1 cellular context compared by ENCODE assay signal in the genomic region with DNA sequence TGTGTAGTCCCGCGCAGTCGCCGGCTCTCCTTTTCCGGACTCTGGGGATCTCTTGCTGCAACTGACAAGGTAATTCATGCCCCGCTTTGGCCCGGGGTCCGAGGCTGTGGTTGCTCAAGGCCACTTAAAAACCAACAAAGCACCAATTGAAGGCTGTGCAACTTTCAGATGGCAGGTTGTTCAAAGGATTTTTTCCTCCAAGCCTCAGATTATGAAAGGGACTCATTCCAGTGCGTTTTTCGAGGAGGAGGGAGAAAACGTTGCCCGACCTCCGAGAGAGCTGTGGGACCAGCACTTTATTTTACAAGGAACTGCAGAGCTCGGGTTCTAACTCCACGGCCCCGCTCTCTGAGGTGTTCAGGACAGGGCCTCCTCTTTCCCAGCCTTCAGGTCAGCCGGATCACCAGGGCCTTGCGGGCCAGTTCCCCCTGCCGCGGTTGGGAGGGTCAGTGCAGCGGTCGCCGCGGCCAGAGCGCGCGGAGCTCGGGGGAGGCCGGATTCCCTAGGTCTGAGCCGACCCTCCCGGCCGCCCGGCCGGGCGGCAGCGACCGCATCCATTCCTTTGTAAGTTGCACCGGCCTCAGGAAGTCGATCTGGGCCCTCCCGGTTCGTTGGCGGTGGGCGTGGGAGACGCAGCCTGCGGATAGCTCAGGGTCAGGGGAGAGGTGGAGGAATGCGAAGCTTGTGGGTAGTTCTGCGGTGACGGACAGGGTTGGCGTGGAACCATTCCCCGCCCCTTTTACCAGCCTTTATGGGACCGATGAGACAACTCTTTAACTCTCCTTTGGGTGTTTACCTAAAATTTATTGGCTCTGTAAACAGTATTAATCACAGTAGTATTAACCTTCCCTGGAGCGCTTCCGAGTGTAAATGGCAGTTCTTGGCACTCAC.
TF ChIP-seq lines count a peak whose summit lies in the region.

No MANE protein-coding gene starts in this region.

TF ChIP-seq in HepG2, 621 proteins besides CTCF, POLR2A, EP300 and RAD21 (continued from another document and continues in another):
- TF ChIP-seq, protein P1, sequence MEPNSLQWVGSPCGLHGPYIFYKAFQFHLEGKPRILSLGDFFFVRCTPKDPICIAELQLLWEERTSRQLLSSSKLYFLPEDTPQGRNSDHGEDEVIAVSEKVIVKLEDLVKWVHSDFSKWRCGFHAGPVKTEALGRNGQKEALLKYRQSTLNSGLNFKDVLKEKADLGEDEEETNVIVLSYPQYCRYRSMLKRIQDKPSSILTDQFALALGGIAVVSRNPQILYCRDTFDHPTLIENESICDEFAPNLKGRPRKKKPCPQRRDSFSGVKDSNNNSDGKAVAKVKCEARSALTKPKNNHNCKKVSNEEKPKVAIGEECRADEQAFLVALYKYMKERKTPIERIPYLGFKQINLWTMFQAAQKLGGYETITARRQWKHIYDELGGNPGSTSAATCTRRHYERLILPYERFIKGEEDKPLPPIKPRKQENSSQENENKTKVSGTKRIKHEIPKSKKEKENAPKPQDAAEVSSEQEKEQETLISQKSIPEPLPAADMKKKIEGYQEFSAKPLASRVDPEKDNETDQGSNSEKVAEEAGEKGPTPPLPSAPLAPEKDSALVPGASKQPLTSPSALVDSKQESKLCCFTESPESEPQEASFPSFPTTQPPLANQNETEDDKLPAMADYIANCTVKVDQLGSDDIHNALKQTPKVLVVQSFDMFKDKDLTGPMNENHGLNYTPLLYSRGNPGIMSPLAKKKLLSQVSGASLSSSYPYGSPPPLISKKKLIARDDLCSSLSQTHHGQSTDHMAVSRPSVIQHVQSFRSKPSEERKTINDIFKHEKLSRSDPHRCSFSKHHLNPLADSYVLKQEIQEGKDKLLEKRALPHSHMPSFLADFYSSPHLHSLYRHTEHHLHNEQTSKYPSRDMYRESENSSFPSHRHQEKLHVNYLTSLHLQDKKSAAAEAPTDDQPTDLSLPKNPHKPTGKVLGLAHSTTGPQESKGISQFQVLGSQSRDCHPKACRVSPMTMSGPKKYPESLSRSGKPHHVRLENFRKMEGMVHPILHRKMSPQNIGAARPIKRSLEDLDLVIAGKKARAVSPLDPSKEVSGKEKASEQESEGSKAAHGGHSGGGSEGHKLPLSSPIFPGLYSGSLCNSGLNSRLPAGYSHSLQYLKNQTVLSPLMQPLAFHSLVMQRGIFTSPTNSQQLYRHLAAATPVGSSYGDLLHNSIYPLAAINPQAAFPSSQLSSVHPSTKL (CRISPR knock-in tag; IDR thresholded peaks at IDR 0.05) = peak; percentile 74
- TF ChIP-seq MBNL3 (CRISPR knock-in tag; conservative IDR thresholded peaks at IDR 0.05) (no peak), ZNF207 (IDR thresholded peaks at IDR 0.05; ENCODE audit: borderline replicate concordance) (no peak), SMARCC2 (IDR thresholded peaks at IDR 0.05) (no peak), MEIS2 (CRISPR knock-in tag; IDR thresholded peaks at IDR 0.05) (peak; percentile 59; the same call in 1 of the 2 replicates), TOPORS (CRISPR knock-in tag; IDR thresholded peaks at IDR 0.05) (no peak), ZNF598 (CRISPR knock-in tag; IDR thresholded peaks at IDR 0.05; ENCODE audit: borderline replicate concordance) (0 out of 2 replicates have a peak, but pooled peaks have one; percentile 87), TARDBP (CRISPR knock-in tag; IDR thresholded peaks at IDR 0.05) (no peak), FOSL2 (CRISPR knock-in tag; IDR thresholded peaks at IDR 0.05) (peak; percentile 60), ZNF788 (CRISPR knock-in tag; IDR thresholded peaks at IDR 0.05; ENCODE audit: borderline replicate concordance) (no peak), CENPX (CRISPR knock-in tag; IDR thresholded peaks at IDR 0.05) (no peak), ZNF235 (CRISPR knock-in tag; IDR thresholded peaks at IDR 0.05; ENCODE audit: borderline replicate concordance) (no peak), ZBTB21 (CRISPR knock-in tag; IDR thresholded peaks at IDR 0.05) (no peak), LCORL (IDR thresholded peaks at IDR 0.05) (no peak), LCORL (CRISPR knock-in tag; IDR thresholded peaks at IDR 0.05) (no peak; the same call in 1 of the 2 replicates), HNRNPH1 (optimal IDR thresholded peaks at IDR 0.05; ENCODE audit: low read depth, low read length) (no peak), CHD2 (IDR thresholded peaks at IDR 0.05; ENCODE audit: low read depth, low read length) (no peak)
- TF ChIP-seq, protein P2, sequence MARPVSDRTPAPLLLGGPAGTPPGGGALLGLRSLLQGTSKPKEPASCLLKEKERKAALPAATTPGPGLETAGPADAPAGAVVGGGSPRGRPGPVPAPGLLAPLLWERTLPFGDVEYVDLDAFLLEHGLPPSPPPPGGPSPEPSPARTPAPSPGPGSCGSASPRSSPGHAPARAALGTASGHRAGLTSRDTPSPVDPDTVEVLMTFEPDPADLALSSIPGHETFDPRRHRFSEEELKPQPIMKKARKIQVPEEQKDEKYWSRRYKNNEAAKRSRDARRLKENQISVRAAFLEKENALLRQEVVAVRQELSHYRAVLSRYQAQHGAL (CRISPR knock-in tag; IDR thresholded peaks at IDR 0.05; ENCODE audit: not compliant biosample characterization) = no peak
- TF ChIP-seq, protein P3, sequence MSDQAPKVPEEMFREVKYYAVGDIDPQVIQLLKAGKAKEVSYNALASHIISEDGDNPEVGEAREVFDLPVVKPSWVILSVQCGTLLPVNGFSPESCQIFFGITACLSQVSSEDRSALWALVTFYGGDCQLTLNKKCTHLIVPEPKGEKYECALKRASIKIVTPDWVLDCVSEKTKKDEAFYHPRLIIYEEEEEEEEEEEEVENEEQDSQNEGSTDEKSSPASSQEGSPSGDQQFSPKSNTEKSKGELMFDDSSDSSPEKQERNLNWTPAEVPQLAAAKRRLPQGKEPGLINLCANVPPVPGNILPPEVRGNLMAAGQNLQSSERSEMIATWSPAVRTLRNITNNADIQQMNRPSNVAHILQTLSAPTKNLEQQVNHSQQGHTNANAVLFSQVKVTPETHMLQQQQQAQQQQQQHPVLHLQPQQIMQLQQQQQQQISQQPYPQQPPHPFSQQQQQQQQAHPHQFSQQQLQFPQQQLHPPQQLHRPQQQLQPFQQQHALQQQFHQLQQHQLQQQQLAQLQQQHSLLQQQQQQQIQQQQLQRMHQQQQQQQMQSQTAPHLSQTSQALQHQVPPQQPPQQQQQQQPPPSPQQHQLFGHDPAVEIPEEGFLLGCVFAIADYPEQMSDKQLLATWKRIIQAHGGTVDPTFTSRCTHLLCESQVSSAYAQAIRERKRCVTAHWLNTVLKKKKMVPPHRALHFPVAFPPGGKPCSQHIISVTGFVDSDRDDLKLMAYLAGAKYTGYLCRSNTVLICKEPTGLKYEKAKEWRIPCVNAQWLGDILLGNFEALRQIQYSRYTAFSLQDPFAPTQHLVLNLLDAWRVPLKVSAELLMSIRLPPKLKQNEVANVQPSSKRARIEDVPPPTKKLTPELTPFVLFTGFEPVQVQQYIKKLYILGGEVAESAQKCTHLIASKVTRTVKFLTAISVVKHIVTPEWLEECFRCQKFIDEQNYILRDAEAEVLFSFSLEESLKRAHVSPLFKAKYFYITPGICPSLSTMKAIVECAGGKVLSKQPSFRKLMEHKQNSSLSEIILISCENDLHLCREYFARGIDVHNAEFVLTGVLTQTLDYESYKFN (CRISPR knock-in tag; conservative IDR thresholded peaks at IDR 0.05) = peak; percentile 66
- TF ChIP-seq, protein P4, sequence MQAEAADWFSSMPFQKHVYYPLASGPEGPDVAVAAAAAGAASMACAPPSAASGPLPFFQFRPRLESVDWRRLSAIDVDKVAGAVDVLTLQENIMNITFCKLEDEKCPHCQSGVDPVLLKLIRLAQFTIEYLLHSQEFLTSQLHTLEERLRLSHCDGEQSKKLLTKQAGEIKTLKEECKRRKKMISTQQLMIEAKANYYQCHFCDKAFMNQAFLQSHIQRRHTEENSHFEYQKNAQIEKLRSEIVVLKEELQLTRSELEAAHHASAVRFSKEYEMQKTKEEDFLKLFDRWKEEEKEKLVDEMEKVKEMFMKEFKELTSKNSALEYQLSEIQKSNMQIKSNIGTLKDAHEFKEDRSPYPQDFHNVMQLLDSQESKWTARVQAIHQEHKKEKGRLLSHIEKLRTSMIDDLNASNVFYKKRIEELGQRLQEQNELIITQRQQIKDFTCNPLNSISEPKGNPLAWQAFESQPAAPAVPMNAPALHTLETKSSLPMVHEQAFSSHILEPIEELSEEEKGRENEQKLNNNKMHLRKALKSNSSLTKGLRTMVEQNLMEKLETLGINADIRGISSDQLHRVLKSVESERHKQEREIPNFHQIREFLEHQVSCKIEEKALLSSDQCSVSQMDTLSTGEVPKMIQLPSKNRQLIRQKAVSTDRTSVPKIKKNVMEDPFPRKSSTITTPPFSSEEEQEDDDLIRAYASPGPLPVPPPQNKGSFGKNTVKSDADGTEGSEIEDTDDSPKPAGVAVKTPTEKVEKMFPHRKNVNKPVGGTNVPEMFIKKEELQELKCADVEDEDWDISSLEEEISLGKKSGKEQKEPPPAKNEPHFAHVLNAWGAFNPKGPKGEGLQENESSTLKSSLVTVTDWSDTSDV (CRISPR knock-in tag; IDR thresholded peaks at IDR 0.05) = 0 out of 2 replicates have a peak, but pooled peaks have one; percentile 77
- TF ChIP-seq, protein P5, sequence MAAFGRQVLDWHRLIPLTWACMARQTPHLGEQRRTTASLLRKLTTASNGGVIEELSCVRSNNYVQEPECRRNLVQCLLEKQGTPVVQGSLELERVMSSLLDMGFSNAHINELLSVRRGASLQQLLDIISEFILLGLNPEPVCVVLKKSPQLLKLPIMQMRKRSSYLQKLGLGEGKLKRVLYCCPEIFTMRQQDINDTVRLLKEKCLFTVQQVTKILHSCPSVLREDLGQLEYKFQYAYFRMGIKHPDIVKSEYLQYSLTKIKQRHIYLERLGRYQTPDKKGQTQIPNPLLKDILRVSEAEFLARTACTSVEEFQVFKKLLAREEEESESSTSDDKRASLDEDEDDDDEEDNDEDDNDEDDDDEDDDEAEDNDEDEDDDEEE (CRISPR knock-in tag; IDR thresholded peaks at IDR 0.05) = no peak; the same call in 1 of the 2 replicates
- TF ChIP-seq, protein P6, sequence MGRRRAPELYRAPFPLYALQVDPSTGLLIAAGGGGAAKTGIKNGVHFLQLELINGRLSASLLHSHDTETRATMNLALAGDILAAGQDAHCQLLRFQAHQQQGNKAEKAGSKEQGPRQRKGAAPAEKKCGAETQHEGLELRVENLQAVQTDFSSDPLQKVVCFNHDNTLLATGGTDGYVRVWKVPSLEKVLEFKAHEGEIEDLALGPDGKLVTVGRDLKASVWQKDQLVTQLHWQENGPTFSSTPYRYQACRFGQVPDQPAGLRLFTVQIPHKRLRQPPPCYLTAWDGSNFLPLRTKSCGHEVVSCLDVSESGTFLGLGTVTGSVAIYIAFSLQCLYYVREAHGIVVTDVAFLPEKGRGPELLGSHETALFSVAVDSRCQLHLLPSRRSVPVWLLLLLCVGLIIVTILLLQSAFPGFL (CRISPR knock-in tag; IDR thresholded peaks at IDR 0.05) = no peak
- TF ChIP-seq, protein P7, sequence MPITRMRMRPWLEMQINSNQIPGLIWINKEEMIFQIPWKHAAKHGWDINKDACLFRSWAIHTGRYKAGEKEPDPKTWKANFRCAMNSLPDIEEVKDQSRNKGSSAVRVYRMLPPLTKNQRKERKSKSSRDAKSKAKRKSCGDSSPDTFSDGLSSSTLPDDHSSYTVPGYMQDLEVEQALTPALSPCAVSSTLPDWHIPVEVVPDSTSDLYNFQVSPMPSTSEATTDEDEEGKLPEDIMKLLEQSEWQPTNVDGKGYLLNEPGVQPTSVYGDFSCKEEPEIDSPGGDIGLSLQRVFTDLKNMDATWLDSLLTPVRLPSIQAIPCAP (CRISPR knock-in tag; IDR thresholded peaks at IDR 0.05; ENCODE audit: low read depth) = no peak
- TF ChIP-seq, protein P8, sequence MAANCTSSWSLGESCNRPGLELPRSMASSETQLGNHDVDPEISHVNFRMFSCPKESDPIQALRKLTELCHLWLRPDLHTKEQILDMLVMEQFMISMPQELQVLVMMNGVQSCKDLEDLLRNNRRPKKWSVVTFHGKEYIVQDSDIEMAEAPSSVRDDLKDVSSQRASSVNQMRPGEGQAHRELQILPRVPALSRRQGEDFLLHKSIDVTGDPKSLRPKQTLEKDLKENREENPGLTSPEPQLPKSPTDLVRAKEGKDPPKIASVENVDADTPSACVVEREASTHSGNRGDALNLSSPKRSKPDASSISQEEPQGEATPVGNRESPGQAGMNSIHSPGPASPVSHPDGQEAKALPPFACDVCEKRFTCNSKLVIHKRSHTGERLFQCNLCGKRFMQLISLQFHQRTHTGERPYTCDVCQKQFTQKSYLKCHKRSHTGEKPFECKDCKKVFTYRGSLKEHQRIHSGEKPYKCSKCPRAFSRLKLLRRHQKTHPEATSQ (CRISPR knock-in tag; IDR thresholded peaks at IDR 0.05; ENCODE audit: borderline replicate concordance) = no peak
- TF ChIP-seq, protein P9, sequence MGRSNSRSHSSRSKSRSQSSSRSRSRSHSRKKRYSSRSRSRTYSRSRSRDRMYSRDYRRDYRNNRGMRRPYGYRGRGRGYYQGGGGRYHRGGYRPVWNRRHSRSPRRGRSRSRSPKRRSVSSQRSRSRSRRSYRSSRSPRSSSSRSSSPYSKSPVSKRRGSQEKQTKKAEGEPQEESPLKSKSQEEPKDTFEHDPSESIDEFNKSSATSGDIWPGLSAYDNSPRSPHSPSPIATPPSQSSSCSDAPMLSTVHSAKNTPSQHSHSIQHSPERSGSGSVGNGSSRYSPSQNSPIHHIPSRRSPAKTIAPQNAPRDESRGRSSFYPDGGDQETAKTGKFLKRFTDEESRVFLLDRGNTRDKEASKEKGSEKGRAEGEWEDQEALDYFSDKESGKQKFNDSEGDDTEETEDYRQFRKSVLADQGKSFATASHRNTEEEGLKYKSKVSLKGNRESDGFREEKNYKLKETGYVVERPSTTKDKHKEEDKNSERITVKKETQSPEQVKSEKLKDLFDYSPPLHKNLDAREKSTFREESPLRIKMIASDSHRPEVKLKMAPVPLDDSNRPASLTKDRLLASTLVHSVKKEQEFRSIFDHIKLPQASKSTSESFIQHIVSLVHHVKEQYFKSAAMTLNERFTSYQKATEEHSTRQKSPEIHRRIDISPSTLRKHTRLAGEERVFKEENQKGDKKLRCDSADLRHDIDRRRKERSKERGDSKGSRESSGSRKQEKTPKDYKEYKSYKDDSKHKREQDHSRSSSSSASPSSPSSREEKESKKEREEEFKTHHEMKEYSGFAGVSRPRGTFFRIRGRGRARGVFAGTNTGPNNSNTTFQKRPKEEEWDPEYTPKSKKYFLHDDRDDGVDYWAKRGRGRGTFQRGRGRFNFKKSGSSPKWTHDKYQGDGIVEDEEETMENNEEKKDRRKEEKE (IDR thresholded peaks at IDR 0.05) = no peak
- TF ChIP-seq, protein P10, sequence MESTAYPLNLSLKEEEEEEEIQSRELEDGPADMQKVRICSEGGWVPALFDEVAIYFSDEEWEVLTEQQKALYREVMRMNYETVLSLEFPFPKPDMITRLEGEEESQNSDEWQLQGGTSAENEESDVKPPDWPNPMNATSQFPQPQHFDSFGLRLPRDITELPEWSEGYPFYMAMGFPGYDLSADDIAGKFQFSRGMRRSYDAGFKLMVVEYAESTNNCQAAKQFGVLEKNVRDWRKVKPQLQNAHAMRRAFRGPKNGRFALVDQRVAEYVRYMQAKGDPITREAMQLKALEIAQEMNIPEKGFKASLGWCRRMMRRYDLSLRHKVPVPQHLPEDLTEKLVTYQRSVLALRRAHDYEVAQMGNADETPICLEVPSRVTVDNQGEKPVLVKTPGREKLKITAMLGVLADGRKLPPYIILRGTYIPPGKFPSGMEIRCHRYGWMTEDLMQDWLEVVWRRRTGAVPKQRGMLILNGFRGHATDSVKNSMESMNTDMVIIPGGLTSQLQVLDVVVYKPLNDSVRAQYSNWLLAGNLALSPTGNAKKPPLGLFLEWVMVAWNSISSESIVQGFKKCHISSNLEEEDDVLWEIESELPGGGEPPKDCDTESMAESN (CRISPR knock-in tag; conservative IDR thresholded peaks at IDR 0.05) = peak; percentile 36; the same call in 1 of the 2 replicates
- TF ChIP-seq, protein P11, sequence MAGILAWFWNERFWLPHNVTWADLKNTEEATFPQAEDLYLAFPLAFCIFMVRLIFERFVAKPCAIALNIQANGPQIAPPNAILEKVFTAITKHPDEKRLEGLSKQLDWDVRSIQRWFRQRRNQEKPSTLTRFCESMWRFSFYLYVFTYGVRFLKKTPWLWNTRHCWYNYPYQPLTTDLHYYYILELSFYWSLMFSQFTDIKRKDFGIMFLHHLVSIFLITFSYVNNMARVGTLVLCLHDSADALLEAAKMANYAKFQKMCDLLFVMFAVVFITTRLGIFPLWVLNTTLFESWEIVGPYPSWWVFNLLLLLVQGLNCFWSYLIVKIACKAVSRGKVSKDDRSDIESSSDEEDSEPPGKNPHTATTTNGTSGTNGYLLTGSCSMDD (CRISPR knock-in tag; IDR thresholded peaks at IDR 0.05) = no peak
